Comparison of ENCODE assay signal across 8 cellular contexts in the genomic region with DNA sequence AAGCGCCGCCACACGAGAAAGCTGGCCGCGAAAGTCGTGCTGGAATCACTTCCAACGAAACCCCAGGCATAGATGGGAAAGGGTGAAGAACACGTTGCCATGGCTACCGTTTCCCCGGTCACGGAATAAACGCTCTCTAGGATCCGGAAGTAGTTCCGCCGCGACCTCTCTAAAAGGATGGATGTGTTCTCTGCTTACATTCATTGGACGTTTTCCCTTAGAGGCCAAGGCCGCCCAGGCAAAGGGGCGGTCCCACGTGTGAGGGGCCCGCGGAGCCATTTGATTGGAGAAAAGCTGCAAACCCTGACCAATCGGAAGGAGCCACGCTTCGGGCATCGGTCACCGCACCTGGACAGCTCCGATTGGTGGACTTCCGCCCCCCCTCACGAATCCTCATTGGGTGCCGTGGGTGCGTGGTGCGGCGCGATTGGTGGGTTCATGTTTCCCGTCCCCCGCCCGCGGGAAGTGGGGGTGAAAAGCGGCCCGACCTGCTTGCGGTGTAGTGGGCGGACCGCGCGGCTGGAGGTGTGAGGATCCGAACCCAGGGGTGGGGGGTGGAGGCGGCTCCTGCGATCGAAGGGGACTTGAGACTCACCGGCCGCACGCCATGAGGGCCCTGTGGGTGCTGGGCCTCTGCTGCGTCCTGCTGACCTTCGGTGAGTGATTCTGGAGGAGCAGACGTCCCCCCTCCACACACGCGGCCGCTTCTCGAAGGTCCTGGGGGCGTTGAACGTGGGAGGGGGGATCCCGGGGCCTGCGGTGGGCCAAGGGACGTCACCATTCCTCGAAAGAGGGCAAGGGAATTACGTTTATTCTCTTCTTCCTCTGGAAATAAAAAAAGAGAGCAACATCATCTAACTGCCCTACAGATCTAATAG. TPM values are rescaled to one million over a fixed set of nuclear protein-coding genes. Genes with fewer than 3 reads are reported as not detected.
DNase-seq lines count a peak whose midpoint lies in the region; TF ChIP-seq lines count a peak whose summit lies in the region.

A gene (plus strand): TSS at position 502 of the 878 bp plus-strand sequence. CDS start 106 bp downstream, at position 608.

- peak within 1 kb of the TSS; percentile 85 to 93 (median 92) for H3K4me3 Mint-ChIP-seq in nephron
- H3K4me3 Mint-ChIP-seq in stimulated activated naive CD8-positive, alpha-beta T cell treated with anti-CD3 and anti-CD28 coated beads, Interleukin-15, Interleukin-2, amounts not matched to agents 100 ng/mL and 50 ng/mL, for 24 hours, result peak within 1 kb of the TSS; percentile 93

- no peaks in the 10 kb centered on the region for H3K27me3 Mint-ChIP-seq in nephron (ENCODE audit: low read depth)
- H3K27me3 Mint-ChIP-seq in stimulated activated naive CD8-positive, alpha-beta T cell treated with anti-CD3 and anti-CD28 coated beads, Interleukin-15, Interleukin-2, amounts not matched to agents 100 ng/mL and 50 ng/mL, for 24 hours, result peaks cover 4% of the 10 kb centered on the region

- H3K9me2 ChIP-seq in MM.1S (replicated peaks; ENCODE audit: insufficient read depth, low read length), result no peaks in the 10 kb centered on the region

- peaks cover 29% of the 10 kb centered on the region for H3K36me3 Mint-ChIP-seq in nephron (ENCODE audit: low read depth)
- H3K36me3 Mint-ChIP-seq in stimulated activated naive CD8-positive, alpha-beta T cell treated with anti-CD3 and anti-CD28 coated beads, Interleukin-15, Interleukin-2, amounts not matched to agents 100 ng/mL and 50 ng/mL, for 24 hours (ENCODE audit: low read depth), result peaks cover 51% of the 10 kb centered on the region

- H3K4me1 Mint-ChIP-seq in nephron, result peaks cover 49% of the 10 kb centered on the region
- peaks cover 84% of the 10 kb centered on the region for H3K4me1 Mint-ChIP-seq in stimulated activated naive CD8-positive, alpha-beta T cell treated with anti-CD3 and anti-CD28 coated beads, Interleukin-15, Interleukin-2, amounts not matched to agents 100 ng/mL and 50 ng/mL, for 24 hours (ENCODE audit: low read depth)

- H4K20me1 ChIP-seq in MM.1S (ENCODE audit: insufficient read depth, low read length), result peaks cover 28% of the 10 kb centered on the region

- H3K9ac ChIP-seq in ES-I3 (ENCODE audit: low read depth, low read length) (peak within 1 kb of the TSS; percentile 91), MM.1S (ENCODE audit: low read length) (peak within 1 kb of the TSS; percentile 99)

- DNase-seq in HAP-1 (ENCODE audit: low spot score in 2 of 2) (peak; percentile 99 to 100), MM.1S (peak; percentile 100), SIG-M5 (lab: John Stamatoyannopoulos, UW) (peak; percentile 99), activated gamma-delta T cell (lab: John Stamatoyannopoulos, UW) (peak; percentile 99), fibroblast of the aortic adventitia (ENCODE audit: low read depth) (peak; percentile 100)

- peaks cover 12% of the 10 kb centered on the region for H3K4me1 ChIP-seq in ES-I3 (ENCODE audit: insufficient read depth, low read length)
- peaks cover 23% of the 10 kb centered on the region for H3K4me1 ChIP-seq in HAP-1
- peaks cover 52% of the 10 kb centered on the region for H3K4me1 ChIP-seq in MM.1S (ENCODE audit: low read length)

- peak within 1 kb of the TSS; percentile 100 for H3K27ac ChIP-seq in MM.1S (ENCODE audit: low read length)

- peak within 1 kb of the TSS; percentile 94 for H3K4me2 ChIP-seq in MM.1S (ENCODE audit: low read depth, low read length)

- in situ Hi-C loops in HAP-1 (cut with MboI; ENCODE audit: low sequenced_read_pairs), result no loop called here

- H3K9me3 Mint-ChIP-seq in nephron, result no peaks in the 10 kb centered on the region
- H3K9me3 Mint-ChIP-seq in stimulated activated naive CD8-positive, alpha-beta T cell treated with anti-CD3 and anti-CD28 coated beads, Interleukin-15, Interleukin-2, amounts not matched to agents 100 ng/mL and 50 ng/mL, for 24 hours, result no peaks in the 10 kb centered on the region

- peaks cover 20% of the 10 kb centered on the region for H3K36me3 ChIP-seq in ES-I3 (ENCODE audit: insufficient read depth, low read length)
- peaks cover 48% of the 10 kb centered on the region for H3K36me3 ChIP-seq in HAP-1 (replicated peaks)
- H3K36me3 ChIP-seq in MM.1S (replicated peaks; ENCODE audit: insufficient read depth, low read length), result peaks cover 26% of the 10 kb centered on the region; the same call in 1 of the 2 replicates

- peak within 1 kb of the TSS; percentile 55 for H2AFZ ChIP-seq in MM.1S (ENCODE audit: low read length)

- peak within 1 kb of the TSS; percentile 94 for H3K4me3 ChIP-seq in HAP-1
- peak within 1 kb of the TSS; percentile 87 for H3K4me3 ChIP-seq in MM.1S (ENCODE audit: low read length)
- H3K4me3 ChIP-seq in fibroblast of the aortic adventitia (ENCODE audit: low read depth, low read length), result peak within 1 kb of the TSS; percentile 91

- peaks cover 38% of the 10 kb centered on the region for H3F3A ChIP-seq in MM.1S (ENCODE audit: insufficient read depth, low read length)

- H3K79me2 ChIP-seq in MM.1S (ENCODE audit: low read length), result peaks cover 53% of the 10 kb centered on the region

- no peaks in the 10 kb centered on the region for H3K27me3 ChIP-seq in HAP-1 (ENCODE audit: low read depth)
- no peaks in the 10 kb centered on the region for H3K27me3 ChIP-seq in MM.1S (replicated peaks; ENCODE audit: insufficient read depth, low read length)

- H3K27ac Mint-ChIP-seq in nephron, result peak within 1 kb of the TSS; percentile 99 to 100 (median 100)
- peak within 1 kb of the TSS; percentile 100 for H3K27ac Mint-ChIP-seq in stimulated activated naive CD8-positive, alpha-beta T cell treated with anti-CD3 and anti-CD28 coated beads, Interleukin-15, Interleukin-2, amounts not matched to agents 100 ng/mL and 50 ng/mL, for 24 hours

- TF ChIP-seq CTCF in MM.1S (IDR thresholded peaks at IDR 0.05; ENCODE audit: low read length) (no peak), fibroblast of the aortic adventitia (IDR thresholded peaks at IDR 0.05; ENCODE audit: insufficient read depth, low read length) (no peak), nephron (IDR thresholded peaks at IDR 0.05; ENCODE audit: unreplicated experiment in 3 of 3) (no peak)

- H3K9me3 ChIP-seq in ES-I3 (ENCODE audit: control insufficient read depth, insufficient read depth, low read length) (no peaks in the 10 kb centered on the region), HAP-1 (no peaks in the 10 kb centered on the region), MM.1S (replicated peaks; ENCODE audit: insufficient read depth, low read length) (no peaks in the 10 kb centered on the region)

RNA-seq across cellular contexts. Expression of the gene that starts here (rescaled TPM):
- 438 and 657 TPM in 2 replicates for total RNA-seq in fibroblast of the aortic adventitia (ENCODE audit: low replicate concordance)

Comparison
In these comparisons a context has a peak if more than half of its experiments do, and no peak if none do; other contexts are left out.
1. Peak in every context shown above with its lines: DNase-seq, H3K4me3 ChIP-seq and H3K27ac ChIP-seq.